1 cellular context compared by ENCODE assay signal in genomic region chr16:31455601-31456314, GRCh38.
TF ChIP-seq lines count a peak whose summit lies in the region.

No MANE protein-coding gene starts in this region.

TF ChIP-seq in GM23338, 12 proteins besides CTCF, POLR2A, EP300 and RAD21 (continued from another document):
- TF ChIP-seq ZNF462 (CRISPR knock-in tag; IDR thresholded peaks at IDR 0.05): no peak
